ENCODE assay signal across 1 cellular context in the genomic region with DNA sequence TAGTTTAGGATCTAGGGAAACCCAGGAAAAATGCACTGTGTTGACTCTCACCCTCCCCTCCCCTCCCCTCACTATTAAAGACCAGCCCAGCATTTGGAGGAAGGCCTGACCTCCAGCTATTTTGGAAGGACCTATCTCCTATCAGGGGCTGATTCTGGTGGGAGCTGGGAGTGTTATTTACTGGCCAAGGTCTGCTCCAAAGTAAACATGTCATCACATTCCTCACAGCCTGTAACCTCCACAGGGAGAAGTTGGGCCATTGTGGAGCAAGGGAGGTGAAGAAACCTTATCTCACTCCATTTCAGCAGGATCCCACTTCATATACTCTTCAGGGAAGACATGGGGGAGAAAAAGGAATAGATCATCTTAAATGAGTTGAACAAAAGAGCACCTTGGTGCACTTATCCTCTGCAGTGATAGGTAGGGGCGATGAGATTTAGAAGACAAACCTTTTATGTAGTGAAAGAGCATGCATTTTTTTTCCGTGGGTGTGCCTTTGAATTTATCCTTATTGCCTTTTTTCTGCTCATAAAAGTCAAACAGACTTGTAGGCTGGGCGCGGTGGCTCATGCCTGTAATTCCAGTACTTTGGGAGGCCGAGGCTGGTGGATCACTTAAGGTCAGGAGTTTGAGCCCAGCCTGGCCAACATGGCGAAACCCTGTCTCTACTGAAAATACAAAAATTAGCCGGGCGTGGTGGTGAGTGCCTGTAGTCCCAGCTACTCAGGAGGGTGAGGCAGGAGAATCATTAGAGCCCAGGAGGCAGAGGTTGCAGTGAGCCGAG.
TF ChIP-seq lines count a peak whose summit lies in the region.

No MANE protein-coding gene starts in this region.

TF ChIP-seq in HEK293, 187 proteins besides CTCF, POLR2A, EP300 and RAD21 (continued from another document):
- TF ChIP-seq, protein P1, sequence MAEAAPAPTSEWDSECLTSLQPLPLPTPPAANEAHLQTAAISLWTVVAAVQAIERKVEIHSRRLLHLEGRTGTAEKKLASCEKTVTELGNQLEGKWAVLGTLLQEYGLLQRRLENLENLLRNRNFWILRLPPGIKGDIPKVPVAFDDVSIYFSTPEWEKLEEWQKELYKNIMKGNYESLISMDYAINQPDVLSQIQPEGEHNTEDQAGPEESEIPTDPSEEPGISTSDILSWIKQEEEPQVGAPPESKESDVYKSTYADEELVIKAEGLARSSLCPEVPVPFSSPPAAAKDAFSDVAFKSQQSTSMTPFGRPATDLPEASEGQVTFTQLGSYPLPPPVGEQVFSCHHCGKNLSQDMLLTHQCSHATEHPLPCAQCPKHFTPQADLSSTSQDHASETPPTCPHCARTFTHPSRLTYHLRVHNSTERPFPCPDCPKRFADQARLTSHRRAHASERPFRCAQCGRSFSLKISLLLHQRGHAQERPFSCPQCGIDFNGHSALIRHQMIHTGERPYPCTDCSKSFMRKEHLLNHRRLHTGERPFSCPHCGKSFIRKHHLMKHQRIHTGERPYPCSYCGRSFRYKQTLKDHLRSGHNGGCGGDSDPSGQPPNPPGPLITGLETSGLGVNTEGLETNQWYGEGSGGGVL (tag by site-specific recombination; IDR thresholded peaks at IDR 0.05): no peak
- peak; percentile 80 for TF ChIP-seq ZIC2 (tag by site-specific recombination; IDR thresholded peaks at IDR 0.05)
- TF ChIP-seq ZNF354C (tag by site-specific recombination; IDR thresholded peaks at IDR 0.05; ENCODE audit: borderline replicate concordance, low read depth): no peak
- TF ChIP-seq ZNF248 (tag by site-specific recombination; IDR thresholded peaks at IDR 0.05): no peak
- no peak for TF ChIP-seq WT1 (tag by site-specific recombination; IDR thresholded peaks at IDR 0.05)
- TF ChIP-seq, protein P2, sequence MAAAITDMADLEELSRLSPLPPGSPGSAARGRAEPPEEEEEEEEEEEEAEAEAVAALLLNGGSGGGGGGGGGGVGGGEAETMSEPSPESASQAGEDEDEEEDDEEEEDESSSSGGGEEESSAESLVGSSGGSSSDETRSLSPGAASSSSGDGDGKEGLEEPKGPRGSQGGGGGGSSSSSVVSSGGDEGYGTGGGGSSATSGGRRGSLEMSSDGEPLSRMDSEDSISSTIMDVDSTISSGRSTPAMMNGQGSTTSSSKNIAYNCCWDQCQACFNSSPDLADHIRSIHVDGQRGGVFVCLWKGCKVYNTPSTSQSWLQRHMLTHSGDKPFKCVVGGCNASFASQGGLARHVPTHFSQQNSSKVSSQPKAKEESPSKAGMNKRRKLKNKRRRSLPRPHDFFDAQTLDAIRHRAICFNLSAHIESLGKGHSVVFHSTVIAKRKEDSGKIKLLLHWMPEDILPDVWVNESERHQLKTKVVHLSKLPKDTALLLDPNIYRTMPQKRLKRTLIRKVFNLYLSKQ (tag by site-specific recombination; IDR thresholded peaks at IDR 0.05; ENCODE audit: borderline replicate concordance): no peak
- TF ChIP-seq ZNF707 (tag by site-specific recombination; IDR thresholded peaks at IDR 0.05): no peak
- TF ChIP-seq, protein P3, sequence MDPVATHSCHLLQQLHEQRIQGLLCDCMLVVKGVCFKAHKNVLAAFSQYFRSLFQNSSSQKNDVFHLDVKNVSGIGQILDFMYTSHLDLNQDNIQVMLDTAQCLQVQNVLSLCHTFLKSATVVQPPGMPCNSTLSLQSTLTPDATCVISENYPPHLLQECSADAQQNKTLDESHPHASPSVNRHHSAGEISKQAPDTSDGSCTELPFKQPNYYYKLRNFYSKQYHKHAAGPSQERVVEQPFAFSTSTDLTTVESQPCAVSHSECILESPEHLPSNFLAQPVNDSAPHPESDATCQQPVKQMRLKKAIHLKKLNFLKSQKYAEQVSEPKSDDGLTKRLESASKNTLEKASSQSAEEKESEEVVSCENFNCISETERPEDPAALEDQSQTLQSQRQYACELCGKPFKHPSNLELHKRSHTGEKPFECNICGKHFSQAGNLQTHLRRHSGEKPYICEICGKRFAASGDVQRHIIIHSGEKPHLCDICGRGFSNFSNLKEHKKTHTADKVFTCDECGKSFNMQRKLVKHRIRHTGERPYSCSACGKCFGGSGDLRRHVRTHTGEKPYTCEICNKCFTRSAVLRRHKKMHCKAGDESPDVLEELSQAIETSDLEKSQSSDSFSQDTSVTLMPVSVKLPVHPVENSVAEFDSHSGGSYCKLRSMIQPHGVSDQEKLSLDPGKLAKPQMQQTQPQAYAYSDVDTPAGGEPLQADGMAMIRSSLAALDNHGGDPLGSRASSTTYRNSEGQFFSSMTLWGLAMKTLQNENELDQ (tag by site-specific recombination; IDR thresholded peaks at IDR 0.05; ENCODE audit: low read depth): no peak
- no peak for TF ChIP-seq SP7 (tag by site-specific recombination; IDR thresholded peaks at IDR 0.05)
- no peak for TF ChIP-seq REPIN1 (tag by site-specific recombination; IDR thresholded peaks at IDR 0.05; ENCODE audit: low read depth)
- TF ChIP-seq ZBTB17 (tag by site-specific recombination; IDR thresholded peaks at IDR 0.05): no peak
- no peak for TF ChIP-seq ZNF544 (tag by site-specific recombination; IDR thresholded peaks at IDR 0.05)
- 0 out of 2 replicates have a peak, but pooled peaks have one; percentile 18 for TF ChIP-seq KLF1 (tag by site-specific recombination; IDR thresholded peaks at IDR 0.05)
- TF ChIP-seq, protein P4, sequence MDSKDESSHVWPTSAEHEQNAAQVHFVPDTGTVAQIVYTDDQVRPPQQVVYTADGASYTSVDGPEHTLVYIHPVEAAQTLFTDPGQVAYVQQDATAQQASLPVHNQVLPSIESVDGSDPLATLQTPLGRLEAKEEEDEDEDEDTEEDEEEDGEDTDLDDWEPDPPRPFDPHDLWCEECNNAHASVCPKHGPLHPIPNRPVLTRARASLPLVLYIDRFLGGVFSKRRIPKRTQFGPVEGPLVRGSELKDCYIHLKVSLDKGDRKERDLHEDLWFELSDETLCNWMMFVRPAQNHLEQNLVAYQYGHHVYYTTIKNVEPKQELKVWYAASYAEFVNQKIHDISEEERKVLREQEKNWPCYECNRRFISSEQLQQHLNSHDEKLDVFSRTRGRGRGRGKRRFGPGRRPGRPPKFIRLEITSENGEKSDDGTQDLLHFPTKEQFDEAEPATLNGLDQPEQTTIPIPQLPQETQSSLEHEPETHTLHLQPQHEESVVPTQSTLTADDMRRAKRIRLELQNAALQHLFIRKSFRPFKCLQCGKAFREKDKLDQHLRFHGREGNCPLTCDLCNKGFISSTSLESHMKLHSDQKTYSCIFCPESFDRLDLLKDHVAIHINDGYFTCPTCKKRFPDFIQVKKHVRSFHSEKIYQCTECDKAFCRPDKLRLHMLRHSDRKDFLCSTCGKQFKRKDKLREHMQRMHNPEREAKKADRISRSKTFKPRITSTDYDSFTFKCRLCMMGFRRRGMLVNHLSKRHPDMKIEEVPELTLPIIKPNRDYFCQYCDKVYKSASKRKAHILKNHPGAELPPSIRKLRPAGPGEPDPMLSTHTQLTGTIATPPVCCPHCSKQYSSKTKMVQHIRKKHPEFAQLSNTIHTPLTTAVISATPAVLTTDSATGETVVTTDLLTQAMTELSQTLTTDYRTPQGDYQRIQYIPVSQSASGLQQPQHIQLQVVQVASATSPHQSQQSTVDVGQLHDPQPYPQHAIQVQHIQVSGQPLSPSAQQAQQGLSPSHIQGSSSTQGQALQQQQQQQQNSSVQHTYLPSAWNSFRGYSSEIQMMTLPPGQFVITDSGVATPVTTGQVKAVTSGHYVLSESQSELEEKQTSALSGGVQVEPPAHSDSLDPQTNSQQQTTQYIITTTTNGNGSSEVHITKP (tag by site-specific recombination; IDR thresholded peaks at IDR 0.05): 0 out of 2 replicates have a peak, but pooled peaks have one; percentile 16
- no peak for TF ChIP-seq ZNF24 (tag by site-specific recombination; IDR thresholded peaks at IDR 0.05)
- no peak for TF ChIP-seq ZNF16 (tag by site-specific recombination; IDR thresholded peaks at IDR 0.05; ENCODE audit: low read depth)
- TF ChIP-seq TRIM28 (IDR thresholded peaks at IDR 0.05; ENCODE audit: borderline replicate concordance, low read length): no peak
- TF ChIP-seq ZSCAN23 (tag by site-specific recombination; IDR thresholded peaks at IDR 0.05): no peak
